ENCODE assay signal across 1 cellular context in genomic region chr2:151973901-151974199, GRCh38.
TF ChIP-seq lines count a peak whose summit lies in the region.

No MANE protein-coding gene starts in this region.

TF ChIP-seq in GM12878, 131 proteins besides CTCF, POLR2A, EP300 and RAD21 (continued from another document):
- TF ChIP-seq ZBTB4 (CRISPR knock-in tag; IDR thresholded peaks at IDR 0.05) (no peak), E2F8 (IDR thresholded peaks at IDR 0.05; ENCODE audit: low read depth, partially characterized antibody) (no peak), IRF5 (IDR thresholded peaks at IDR 0.05; ENCODE audit: borderline replicate concordance) (no peak)
